In genomic region chr14:72237722-72238666, GRCh38 we compare ENCODE assay signal across 19 cellular contexts.
"Had no signal": no experiment of that assay in that cellular context is flagged by ENCODE, and none has a peak within 500 bp of the region (broad histone marks: within the 10 kb centered on the region; RNA-seq: fewer than 3 reads in every experiment).

No MANE protein-coding gene starts in this region.

- H3K36me3 Mint-ChIP-seq: natural killer cell treated with Interleukin-12 subunit alpha and Interleukin-12 subunit beta and Interleukin-15 and Interleukin-18, amount 100 ng/mL, for 72 hours had no signal

- H3K4me3 Mint-ChIP-seq: natural killer cell treated with Interleukin-12 subunit alpha and Interleukin-12 subunit beta and Interleukin-15 and Interleukin-18, amount 100 ng/mL, for 72 hours had no signal

- H3K36me3 ChIP-seq: spleen, tibial nerve, uterus had no signal

- H3K4me1 ChIP-seq: spleen, tibial nerve, uterus had no signal

- DNase-seq: activated CD4-positive, alpha-beta T cell treated with anti-CD3 and anti-CD28 coated beads, Interleukin-2, amount 50 U/mL, for 1 hour; activated CD4-positive, CD25-positive, alpha-beta regulatory T cell treated with anti-CD3 and anti-CD28 coated beads, Interleukin-2, amount 50 U/mL, for 72 hours; activated CD8-positive, alpha-beta memory T cell treated with anti-CD3 and anti-CD28 coated beads, Interleukin-2, amount 50 U/mL, for 4 hours; activated effector memory CD4-positive, alpha-beta T cell treated with Interleukin-2 at 50 U/mL for 16 hours; activated naive CD4-positive, alpha-beta T cell treated with anti-CD3 and anti-CD28 coated beads, Interleukin-2, amount 50 U/mL, for 16 hours; activated T-cell treated with anti-CD3 and anti-CD28 coated beads, Interleukin-2, amount 50 U/mL, for 48 hours; cerebellar nuclear complex; cortex of kidney; head of caudate nucleus; retina; spleen; stimulated activated CD4-positive, alpha-beta T cell treated with anti-CD3 and anti-CD28 coated beads, Interleukin-4, amount 100 ng/mL, for 4 hours; stimulated activated naive CD4-positive, alpha-beta T cell; substantia nigra; T1000; uterus had no signal

- H3K9me3 ChIP-seq: spleen, tibial nerve, uterus had no signal

- H3K27me3 ChIP-seq: spleen, tibial nerve, uterus had no signal

- H3K4me3 ChIP-seq: spleen, tibial nerve, uterus had no signal

- H3K27ac ChIP-seq: tibial nerve, uterus, VCaP had no signal

- H3K9me3 Mint-ChIP-seq: natural killer cell treated with Interleukin-12 subunit alpha and Interleukin-12 subunit beta and Interleukin-15 and Interleukin-18, amount 100 ng/mL, for 72 hours had no signal
